13 cellular contexts compared by ENCODE assay signal in genomic region chr20:58647814-58648501, GRCh38. TPM values are rescaled to one million over a fixed set of nuclear protein-coding genes. Genes with fewer than 3 reads are reported as not detected.
A peak's percentile ranks its signal among the peaks of the same experiment; 100 is the strongest.
DNase-seq lines count a peak whose midpoint lies in the region; TF ChIP-seq lines count a peak whose summit lies in the region.
"Had no signal": no experiment of that assay in that cellular context is flagged by ENCODE, and none has a peak within 500 bp of the region (broad histone marks: within the 10 kb centered on the region; RNA-seq: fewer than 3 reads in every experiment).

No MANE protein-coding gene starts in this region.

- H3K27me3 Mint-ChIP-seq in HFFc6 (ENCODE audit: insufficient read depth) (peaks cover 2% of the 10 kb centered on the region), osteocyte (ENCODE audit: unreplicated experiment) (no peaks in the 10 kb centered on the region)
- H3K27me3 Mint-ChIP-seq: stimulated activated naive CD8-positive, alpha-beta T cell treated with anti-CD3 and anti-CD28 coated beads, Interleukin-15, amount 100 ng/mL, for 72 hours had no signal

- H3K4me3 Mint-ChIP-seq in HFFc6 (no peak overlapping the region), osteocyte (ENCODE audit: unreplicated experiment) (no peak overlapping the region)

- peak; percentile 72 for DNase-seq in A172 (ENCODE audit: low spot score)
- DNase-seq in HFFc6: peak; percentile 70
- peak; percentile 36 for DNase-seq in ecto neural progenitor cell (ENCODE audit: low spot score)
- no peak for DNase-seq in osteocyte (ENCODE audit: extremely low spot score, unreplicated experiment)
- DNase-seq in activated gamma-delta T cell treated with Interleukin-2 at 50 U/mL for 16 hours: no peak
- no peak for DNase-seq in DMS114 treated with DMSO at 0.1 percent for 48 hours (lab: John Stamatoyannopoulos, UW; ENCODE audit: unreplicated experiment)
- no peak for DNase-seq in NCI-H748 (lab: John Stamatoyannopoulos, UW; ENCODE audit: unreplicated experiment)
- no peak for DNase-seq in SHP77 treated with DMSO at 0.1 percent for 48 hours (lab: John Stamatoyannopoulos, UW)
- DNase-seq: ACHN; GF-D8; NCI-H2081 treated with DMSO at 0.1 percent for 48 hours; stimulated activated CD4-positive, alpha-beta T cell treated with anti-CD3 and anti-CD28 coated beads, Interleukin-4, amount 100 ng/mL, for 24 hours; stimulated activated naive CD8-positive, alpha-beta T cell treated with anti-CD3 and anti-CD28 coated beads, Interleukin-15, amount 100 ng/mL, for 72 hours had no signal

- H3K4me1 Mint-ChIP-seq in HFFc6 (ENCODE audit: low read depth) (peaks cover 40% of the 10 kb centered on the region), osteocyte (ENCODE audit: unreplicated experiment) (peaks cover 16% of the 10 kb centered on the region)

- peaks cover 20% of the 10 kb centered on the region for H3K36me3 Mint-ChIP-seq in HFFc6 (ENCODE audit: low read depth)
- H3K36me3 Mint-ChIP-seq in osteocyte (ENCODE audit: unreplicated experiment): no peaks in the 10 kb centered on the region

- TF ChIP-seq CTCF in HFFc6 (IDR thresholded peaks at IDR 0.05) (no peak), osteocyte (IDR thresholded peaks at IDR 0.05) (no peak)

- H3K9me3 Mint-ChIP-seq in HFFc6: no peaks in the 10 kb centered on the region
- no peaks in the 10 kb centered on the region for H3K9me3 Mint-ChIP-seq in osteocyte (ENCODE audit: unreplicated experiment)
- H3K9me3 Mint-ChIP-seq: stimulated activated naive CD8-positive, alpha-beta T cell treated with anti-CD3 and anti-CD28 coated beads, Interleukin-15, amount 100 ng/mL, for 72 hours had no signal

- no peak overlapping the region for H3K27ac Mint-ChIP-seq in HFFc6
- H3K27ac Mint-ChIP-seq in osteocyte (ENCODE audit: unreplicated experiment): peak overlapping the region; percentile 4

RNA-seq across cellular contexts. Expression of gene STX16, which starts 3.1 kb away (rescaled TPM):
- 10.9 and 13.5 TPM in 2 replicates for total RNA-seq in A172 (2014; rRNA removed; shearing (Covaris generic))
- total RNA-seq in HFFc6 (2021; fragmentation: NEBNext Ultra II Directional; extraction: Animal tissue kit (Norgen Biotek cat#: 25700)): 10 to 100 TPM; 44.4 to 51.8 (median 48.3) TPM
- 66.9 and 67.0 TPM in 2 replicates for total RNA-seq in osteocyte

RNA-seq across cellular contexts. Expression of gene NPEPL1, which starts 44.6 kb away (rescaled TPM):
- total RNA-seq in A172 (2014; rRNA removed; shearing (Covaris generic)): 5.9 and 7.2 TPM in 2 replicates
- total RNA-seq in HFFc6 (2021; fragmentation: NEBNext Ultra II Directional; extraction: Animal tissue kit (Norgen Biotek cat#: 25700)): 10 to 100 TPM; 12.0 to 17.8 (median 12.6) TPM
- total RNA-seq in osteocyte: 13.1 and 13.6 TPM in 2 replicates

Comparison
In these comparisons a context has a peak if more than half of its experiments do, and no peak if none do; other contexts are left out.
1. DNase-seq: peak in A172 (single experiment), HFFc6 (single experiment) and ecto neural progenitor cell (single experiment); none in osteocyte (single experiment), activated gamma-delta T cell treated with Interleukin-2 at 50 U/mL for 16 hours (single experiment), DMS114 treated with DMSO at 0.1 percent for 48 hours (single experiment), NCI-H748 (single experiment) and SHP77 treated with DMSO at 0.1 percent for 48 hours (single experiment).